18 cellular contexts compared by ENCODE assay signal in the genomic region with DNA sequence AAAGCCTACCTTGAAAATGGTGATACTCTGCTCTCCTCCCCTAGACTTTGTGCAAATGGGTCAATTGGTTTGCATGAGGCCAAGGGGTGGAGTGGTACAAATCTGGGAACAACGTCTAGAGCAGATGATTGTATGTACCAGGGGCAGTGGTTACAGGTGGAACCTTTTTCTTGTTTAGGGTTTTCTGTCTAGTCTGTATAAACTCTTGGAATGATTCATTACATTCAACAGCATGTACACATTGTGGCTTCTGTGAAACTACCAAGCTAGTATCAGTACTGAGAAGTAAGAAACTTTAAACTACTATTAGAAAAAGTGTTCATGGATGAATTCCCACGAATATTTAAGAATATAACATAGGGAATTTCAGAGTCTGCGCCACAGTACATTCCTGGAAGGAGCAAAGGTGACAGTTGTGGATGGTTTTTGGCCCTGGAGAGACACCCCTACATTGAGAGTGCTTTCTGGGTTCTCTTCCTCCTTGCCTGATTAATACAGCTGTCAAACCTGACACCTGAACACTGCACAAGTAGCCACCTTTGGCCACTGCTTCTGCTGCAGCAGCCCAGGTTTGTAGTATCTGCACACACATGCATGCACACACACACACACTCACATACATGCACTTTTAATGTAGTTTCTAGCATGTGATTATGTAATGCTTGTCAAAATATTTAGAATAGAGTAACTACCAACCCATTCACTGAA. TPM values are rescaled to one million over a fixed set of nuclear protein-coding genes. Genes with fewer than 3 reads are reported as not detected.
DNase-seq lines count a peak whose midpoint lies in the region; ATAC-seq lines count a peak whose summit lies in the region.
"Had no signal": no experiment of that assay in that cellular context is flagged by ENCODE, and none has a peak within 500 bp of the region (broad histone marks: within the 10 kb centered on the region; RNA-seq: fewer than 3 reads in every experiment).

No MANE protein-coding gene starts in this region.

- H3K9me3 ChIP-seq in trophoblast cell (ENCODE audit: insufficient read depth, low read depth, low read length), result no peaks in the 10 kb centered on the region
- H3K9me3 ChIP-seq: gastrocnemius medialis had no signal

- H3K4me2 ChIP-seq in trophoblast cell (ENCODE audit: low read length), result no peak overlapping the region

- DNase-seq in activated CD8-positive, alpha-beta memory T cell treated with anti-CD3 and anti-CD28 coated beads, Interleukin-2, amount 10 ng/mL, durations not matched to agents 7 days and 5 days, result no peak
- no peak for DNase-seq in activated CD8-positive, alpha-beta memory T cell treated with anti-CD3 and anti-CD28 coated beads for 24 hours
- DNase-seq in stimulated activated naive CD8-positive, alpha-beta T cell treated with anti-CD3 and anti-CD28 coated beads, Interleukin-15, amount 100 ng/mL, for 72 hours, result peak; percentile 1 to 18
- DNase-seq in Kasumi-1 (lab: John Stamatoyannopoulos, UW) (no peak), trophoblast cell (no peak), NCI-H1417 (lab: John Stamatoyannopoulos, UW) (no peak)
- DNase-seq: DMS 273 treated with DMSO at 0.1 percent for 48 hours; gastrocnemius medialis; NCI-H526 treated with DMSO at 0.1 percent for 48 hours; stimulated activated CD4-positive, alpha-beta T cell treated with anti-CD3 and anti-CD28 coated beads, Interleukin-2, amount 100 ng/mL, for 24 hours had no signal

- no peak overlapping the region for H2BK120ac ChIP-seq in trophoblast cell (ENCODE audit: insufficient read depth, low read length, poor library complexity)

- no peak overlapping the region for H3K4me3 Mint-ChIP-seq in activated CD8-positive, alpha-beta memory T cell treated with anti-CD3 and anti-CD28 coated beads, Interleukin-2, amount 10 ng/mL, durations not matched to agents 7 days and 5 days
- H3K4me3 Mint-ChIP-seq in stimulated activated naive CD8-positive, alpha-beta T cell treated with anti-CD3 and anti-CD28 coated beads, Interleukin-15, amount 100 ng/mL, for 72 hours, result no peak overlapping the region

- H3K4me1 ChIP-seq in trophoblast cell (ENCODE audit: control insufficient read depth in 1 of 2, insufficient read depth in 2 of 2, low read length in 2 of 2), result no peaks in the 10 kb centered on the region
- H3K4me1 ChIP-seq: gastrocnemius medialis, parathyroid adenoma had no signal

- H4K91ac ChIP-seq in trophoblast cell (ENCODE audit: low read depth, low read length), result no peak overlapping the region

- no peak overlapping the region for H2BK12ac ChIP-seq in trophoblast cell (ENCODE audit: low read length)

- no peak overlapping the region for H3K27ac Mint-ChIP-seq in activated CD8-positive, alpha-beta memory T cell treated with anti-CD3 and anti-CD28 coated beads, Interleukin-2, amount 10 ng/mL, durations not matched to agents 7 days and 5 days
- H3K27ac Mint-ChIP-seq in stimulated activated naive CD8-positive, alpha-beta T cell treated with anti-CD3 and anti-CD28 coated beads, Interleukin-15, amount 100 ng/mL, for 72 hours, result no peak overlapping the region

- H3K79me2 ChIP-seq in trophoblast cell (ENCODE audit: control insufficient read depth, insufficient read depth, low read length, poor library complexity), result no peaks in the 10 kb centered on the region
- H3K79me2 ChIP-seq: parathyroid adenoma had no signal

- no peak overlapping the region for H3K18ac ChIP-seq in trophoblast cell (ENCODE audit: low read length)

- H3K23ac ChIP-seq in trophoblast cell (ENCODE audit: low read length), result no peak overlapping the region

- no peaks in the 10 kb centered on the region for H3K79me1 ChIP-seq in trophoblast cell (ENCODE audit: low read length)

- no peak overlapping the region for H3K4ac ChIP-seq in trophoblast cell (ENCODE audit: low read depth, low read length)

- no peak overlapping the region for H2AFZ ChIP-seq in trophoblast cell (ENCODE audit: insufficient read depth, low read length, poor library complexity)
- H2AFZ ChIP-seq: parathyroid adenoma had no signal

- H4K8ac ChIP-seq in trophoblast cell (ENCODE audit: low read depth, low read length), result no peak overlapping the region

- H3K4me3 ChIP-seq in trophoblast cell (ENCODE audit: low read depth, low read length), result no peak overlapping the region
- H3K4me3 ChIP-seq: gastrocnemius medialis had no signal

- CTCF ChIA-PET in activated CD8-positive, alpha-beta memory T cell treated with anti-CD3 and anti-CD28 coated beads, Interleukin-2, amount 10 ng/mL, durations not matched to agents 7 days and 5 days (lab: Charles Lee), result no interaction called here

- H2BK5ac ChIP-seq in trophoblast cell (ENCODE audit: low read depth, low read length, poor library complexity), result no peak overlapping the region

- H4K12ac ChIP-seq in trophoblast cell (ENCODE audit: low read depth, low read length), result no peak overlapping the region

- no peak overlapping the region for H3K27ac ChIP-seq in trophoblast cell (ENCODE audit: low read depth, low read length)
- H3K27ac ChIP-seq: gastrocnemius medialis, parathyroid adenoma had no signal

- no peak overlapping the region for H3K14ac ChIP-seq in trophoblast cell (ENCODE audit: low read length)

- WGBS in trophoblast cell (ENCODE audit: extremely low coverage, insufficient coverage, insufficient read length), result no CpG with 5 or more reads among the region's 3 CpGs

- H3K27me3 Mint-ChIP-seq in activated CD8-positive, alpha-beta memory T cell treated with anti-CD3 and anti-CD28 coated beads, Interleukin-2, amount 10 ng/mL, durations not matched to agents 7 days and 5 days, result peaks cover 36% of the 10 kb centered on the region
- peaks cover 46% of the 10 kb centered on the region for H3K27me3 Mint-ChIP-seq in stimulated activated naive CD8-positive, alpha-beta T cell treated with anti-CD3 and anti-CD28 coated beads, Interleukin-15, amount 100 ng/mL, for 72 hours

- no peaks in the 10 kb centered on the region for H3K36me3 Mint-ChIP-seq in activated CD8-positive, alpha-beta memory T cell treated with anti-CD3 and anti-CD28 coated beads, Interleukin-2, amount 10 ng/mL, durations not matched to agents 7 days and 5 days

- no peak overlapping the region for H3K9ac ChIP-seq in trophoblast cell (ENCODE audit: low read length)
- H3K9ac ChIP-seq: parathyroid adenoma had no signal

- H3K36me3 ChIP-seq in trophoblast cell (ENCODE audit: control insufficient read depth in 1 of 2, insufficient read depth in 2 of 2, low read length in 2 of 2), result no peaks in the 10 kb centered on the region
- H3K36me3 ChIP-seq: gastrocnemius medialis had no signal

- ATAC-seq in activated CD8-positive, alpha-beta memory T cell treated with anti-CD3 and anti-CD28 coated beads, Interleukin-2, amount 10 ng/mL, durations not matched to agents 7 days and 5 days, result peak; percentile 47
- ATAC-seq in GM21723 (IDR thresholded peaks at IDR 0.05; ENCODE audit: unreplicated experiment), result peak; percentile 100
- peak; percentile 99 for ATAC-seq in HG03135 (IDR thresholded peaks at IDR 0.05; ENCODE audit: unreplicated experiment)
- peak; percentile 99 for ATAC-seq in stimulated activated naive CD8-positive, alpha-beta T cell treated with anti-CD3 and anti-CD28 coated beads, Interleukin-15, amount 100 ng/mL, for 72 hours
- ATAC-seq: gastrocnemius medialis, left lobe of liver had no signal

- H3K27me3 ChIP-seq in trophoblast cell (ENCODE audit: insufficient read depth, low read length), result no peaks in the 10 kb centered on the region
- H3K27me3 ChIP-seq: gastrocnemius medialis had no signal

- no peak overlapping the region for H2AK5ac ChIP-seq in trophoblast cell (ENCODE audit: low read length)

- H3K4me1 Mint-ChIP-seq in activated CD8-positive, alpha-beta memory T cell treated with anti-CD3 and anti-CD28 coated beads, Interleukin-2, amount 10 ng/mL, durations not matched to agents 7 days and 5 days, result peaks cover 12% of the 10 kb centered on the region
- peaks cover 4% of the 10 kb centered on the region for H3K4me1 Mint-ChIP-seq in stimulated activated naive CD8-positive, alpha-beta T cell treated with anti-CD3 and anti-CD28 coated beads, Interleukin-15, amount 100 ng/mL, for 72 hours

- no peaks in the 10 kb centered on the region for H3K9me3 Mint-ChIP-seq in activated CD8-positive, alpha-beta memory T cell treated with anti-CD3 and anti-CD28 coated beads, Interleukin-2, amount 10 ng/mL, durations not matched to agents 7 days and 5 days (ENCODE audit: low read depth)
- H3K9me3 Mint-ChIP-seq in stimulated activated naive CD8-positive, alpha-beta T cell treated with anti-CD3 and anti-CD28 coated beads, Interleukin-15, amount 100 ng/mL, for 72 hours, result peaks cover 9 to 13% of the 10 kb centered on the region in 2 donors

RNA-seq across cellular contexts. Expression of gene CFAP221, which starts 30.0 kb away (rescaled TPM):
- not detected for total RNA-seq in activated CD8-positive, alpha-beta memory T cell treated with anti-CD3 and anti-CD28 coated beads, Interleukin-2, amount 10 ng/mL, durations not matched to agents 7 days and 5 days
- polyA plus RNA-seq in trophoblast cell (2013), result 0.58 and 0.63 TPM in 2 replicates
- total RNA-seq: activated CD8-positive, alpha-beta memory T cell treated with anti-CD3 and anti-CD28 coated beads for 36 hours; dermis microvascular lymphatic vessel endothelial cell; gastrocnemius medialis had no signal

RNA-seq across cellular contexts. Expression of gene SCTR, which starts 50.0 kb away (rescaled TPM):
- not detected for total RNA-seq in activated CD8-positive, alpha-beta memory T cell treated with anti-CD3 and anti-CD28 coated beads, Interleukin-2, amount 10 ng/mL, durations not matched to agents 7 days and 5 days
- polyA plus RNA-seq in trophoblast cell (2013), result not detected in 2 replicates
- total RNA-seq: activated CD8-positive, alpha-beta memory T cell treated with anti-CD3 and anti-CD28 coated beads for 36 hours; dermis microvascular lymphatic vessel endothelial cell; gastrocnemius medialis; H1; subcutaneous adipose tissue had no signal

Comparison
In these comparisons a context has a peak if more than half of its experiments do, and no peak if none do; other contexts are left out.
1. ATAC-seq: peak in every context shown above with its lines; median percentile 100 in GM21723; 99 in HG03135; 99 in stimulated activated naive CD8-positive, alpha-beta T cell treated with anti-CD3 and anti-CD28 coated beads, Interleukin-15, amount 100 ng/mL, for 72 hours; 47 in activated CD8-positive, alpha-beta memory T cell treated with anti-CD3 and anti-CD28 coated beads, Interleukin-2, amount 10 ng/mL, durations not matched to agents 7 days and 5 days.
2. DNase-seq: peak in stimulated activated naive CD8-positive, alpha-beta T cell treated with anti-CD3 and anti-CD28 coated beads, Interleukin-15, amount 100 ng/mL, for 72 hours (2 of 2); none in activated CD8-positive, alpha-beta memory T cell treated with anti-CD3 and anti-CD28 coated beads, Interleukin-2, amount 10 ng/mL, durations not matched to agents 7 days and 5 days (single experiment), activated CD8-positive, alpha-beta memory T cell treated with anti-CD3 and anti-CD28 coated beads for 24 hours (single experiment), Kasumi-1 (0 of 2), trophoblast cell (0 of 2) and NCI-H1417 (0 of 3).